17 cellular contexts compared by ENCODE assay signal in genomic region chr12:13242926-13243325, GRCh38. TPM values are rescaled to one million over a fixed set of nuclear protein-coding genes. Genes with fewer than 3 reads are reported as not detected.
DNase-seq lines count a peak whose midpoint lies in the region; ATAC-seq and TF ChIP-seq lines count a peak whose summit lies in the region.
"Had no signal": no experiment of that assay in that cellular context is flagged by ENCODE, and none has a peak within 500 bp of the region (broad histone marks: within the 10 kb centered on the region; RNA-seq: fewer than 3 reads in every experiment).

No MANE protein-coding gene starts in this region.

- H2BK15ac ChIP-seq in mesenchymal stem cell (ENCODE audit: low read depth, poor library complexity, severe bottlenecking), result no peak overlapping the region

- H2AFZ ChIP-seq in mesenchymal stem cell (ENCODE audit: low read depth, low read length), result no peak overlapping the region

- no peak overlapping the region for H2AK5ac ChIP-seq in mesenchymal stem cell (ENCODE audit: low read length, severe bottlenecking)

- no peak overlapping the region for H3K4ac ChIP-seq in mesenchymal stem cell (ENCODE audit: low read depth in 1 of 2, low read length in 2 of 2)

- no peaks in the 10 kb centered on the region for H3K79me1 ChIP-seq in mesenchymal stem cell (replicated peaks; ENCODE audit: low read length, poor library complexity, severe bottlenecking)

- DNase-seq in AG04450 (ENCODE audit: low read depth, low spot score) (no peak), HFFc6 (no peak), SK-MEL-5 (ENCODE audit: low read depth, low spot score) (peak; percentile 59), islet precursor cell (peak; percentile 55), mesenchymal stem cell (no peak), esophagus squamous epithelium (lab: John Stamatoyannopoulos, UW) (no peak)
- no peak for DNase-seq in activated naive CD8-positive, alpha-beta T cell treated with anti-CD3 and anti-CD28 coated beads for 36 hours
- DNase-seq: ACHN; BE2C; CD4-positive, alpha-beta memory T cell; DMS153; DND-41; GF-D8; HCEC 1CT had no signal

- H3K4me1 Mint-ChIP-seq in HFFc6 (ENCODE audit: low read depth), result peaks cover 25% of the 10 kb centered on the region
- no peaks in the 10 kb centered on the region for H3K4me1 Mint-ChIP-seq in activated naive CD8-positive, alpha-beta T cell treated with anti-CD3 and anti-CD28 coated beads for 36 hours
- H3K4me1 Mint-ChIP-seq: CD4-positive, alpha-beta memory T cell had no signal

- H2BK120ac ChIP-seq in mesenchymal stem cell (ENCODE audit: low read depth, low read length), result no peak overlapping the region

- no peak for TF ChIP-seq POLR2A in esophagus squamous epithelium (IDR thresholded peaks at IDR 0.05)

- CTCF ChIA-PET in AG04450 (lab: Charles Lee), result interaction anchor here (1.0 to 5.7 kb wide), 2 partner anchors 13 to 35 kb away, joined by 3 to 61 read pairs; no protein-coding TSS in a partner anchor

- H3K4me3 ChIP-seq in AG04450 (ENCODE audit: low read depth, low read length) (no peak overlapping the region), mesenchymal stem cell (ENCODE audit: insufficient read depth in 1 of 2, low read depth in 1 of 2, low read length in 2 of 2) (no peak overlapping the region), esophagus squamous epithelium (no peak overlapping the region)

- H3K14ac ChIP-seq in mesenchymal stem cell (ENCODE audit: low read length in 2 of 2), result no peak overlapping the region

- no peaks in the 10 kb centered on the region for H3K9me3 Mint-ChIP-seq in HFFc6
- H3K9me3 Mint-ChIP-seq in activated naive CD8-positive, alpha-beta T cell treated with anti-CD3 and anti-CD28 coated beads for 36 hours, result no peaks in the 10 kb centered on the region
- H3K9me3 Mint-ChIP-seq: CD4-positive, alpha-beta memory T cell had no signal

- no peaks in the 10 kb centered on the region for H3K27me3 ChIP-seq in AG04450 (ENCODE audit: control insufficient read depth, insufficient read depth, low read length)
- no peaks in the 10 kb centered on the region for H3K27me3 ChIP-seq in mesenchymal stem cell (ENCODE audit: control insufficient read depth in 1 of 2, insufficient read depth in 1 of 2, low read length in 2 of 2)
- no peaks in the 10 kb centered on the region for H3K27me3 ChIP-seq in esophagus squamous epithelium

- H3K9ac ChIP-seq in mesenchymal stem cell (ENCODE audit: low read length), result no peak overlapping the region

- H3K36me3 Mint-ChIP-seq in HFFc6 (ENCODE audit: low read depth), result no peaks in the 10 kb centered on the region
- H3K36me3 Mint-ChIP-seq in activated naive CD8-positive, alpha-beta T cell treated with anti-CD3 and anti-CD28 coated beads for 36 hours, result no peaks in the 10 kb centered on the region
- H3K36me3 Mint-ChIP-seq: CD4-positive, alpha-beta memory T cell had no signal

- H3K4me3 Mint-ChIP-seq in HFFc6, result no peak overlapping the region
- no peak overlapping the region for H3K4me3 Mint-ChIP-seq in activated naive CD8-positive, alpha-beta T cell treated with anti-CD3 and anti-CD28 coated beads for 36 hours
- H3K4me3 Mint-ChIP-seq: CD4-positive, alpha-beta memory T cell had no signal

- ATAC-seq in HG02798 (IDR thresholded peaks at IDR 0.05; ENCODE audit: poor library complexity, unreplicated experiment), result no peak

- no peak overlapping the region for H3K18ac ChIP-seq in mesenchymal stem cell (ENCODE audit: low read depth in 1 of 2, low read length in 2 of 2)

- H3K27ac Mint-ChIP-seq in HFFc6, result peak overlapping the region; percentile 6; the same call in 1 of the 2 replicates
- no peak overlapping the region for H3K27ac Mint-ChIP-seq in activated naive CD8-positive, alpha-beta T cell treated with anti-CD3 and anti-CD28 coated beads for 36 hours
- H3K27ac Mint-ChIP-seq: CD4-positive, alpha-beta memory T cell had no signal

- no peak overlapping the region for H4K91ac ChIP-seq in mesenchymal stem cell (ENCODE audit: low read length)

- H3K4me1 ChIP-seq in mesenchymal stem cell (ENCODE audit: control insufficient read depth, insufficient read depth, low read depth, low read length), result no peaks in the 10 kb centered on the region
- H3K4me1 ChIP-seq in esophagus squamous epithelium, result peaks cover 0 to 6% (median 0%) of the 10 kb centered on the region in 3 donors
- H3K4me1 ChIP-seq: BE2C had no signal

- in situ Hi-C loops in SK-MEL-5 (cut with HindIII; ENCODE audit: low pct_unique_long_range_greater_than_20kb, low sequenced_read_pairs), result no loop called here

- POLR2A ChIA-PET in AG04450 (lab: Yijun Ruan, JAX), result interaction anchor here (0.5 kb wide), 1 partner anchor 342 kb away, joined by 5 read pairs; no protein-coding TSS in a partner anchor

- no peak for TF ChIP-seq CTCF in AG04450 (IDR thresholded peaks at IDR 0.05; ENCODE audit: low read depth, low read length)
- TF ChIP-seq CTCF in HFFc6 (IDR thresholded peaks at IDR 0.05), result no peak
- no peak for TF ChIP-seq CTCF in esophagus squamous epithelium (IDR thresholded peaks at IDR 0.05)

- no peaks in the 10 kb centered on the region; the same call in none of the 2 replicates for H3K27me3 Mint-ChIP-seq in HFFc6 (ENCODE audit: insufficient read depth)
- H3K27me3 Mint-ChIP-seq in activated naive CD8-positive, alpha-beta T cell treated with anti-CD3 and anti-CD28 coated beads for 36 hours, result no peaks in the 10 kb centered on the region

- H4K8ac ChIP-seq in mesenchymal stem cell (ENCODE audit: low read length), result no peak overlapping the region

- no peaks in the 10 kb centered on the region for H3K36me3 ChIP-seq in mesenchymal stem cell (ENCODE audit: control insufficient read depth in 1 of 2, insufficient read depth in 2 of 2, low read depth in 1 of 2, low read length in 2 of 2)
- H3K36me3 ChIP-seq in esophagus squamous epithelium, result no peaks in the 10 kb centered on the region
- H3K36me3 ChIP-seq: BE2C had no signal

- H3K27ac ChIP-seq in AG04450 (ENCODE audit: low read depth, low read length) (peak overlapping the region; percentile 59), mesenchymal stem cell (ENCODE audit: low read length, poor library complexity, severe bottlenecking) (no peak overlapping the region), esophagus squamous epithelium (no peak overlapping the region)
- H3K27ac ChIP-seq: C4-2B, HL-60 had no signal

- H3K4me2 ChIP-seq in mesenchymal stem cell (ENCODE audit: low read length, poor library complexity, severe bottlenecking), result no peak overlapping the region

- 88% methylated on average over 3 of the region's 4 CpGs for WGBS in mesenchymal stem cell
- 69 to 96% methylated on average over 4 of the region's 4 CpGs for WGBS in esophagus squamous epithelium, 2 donors

- H2BK5ac ChIP-seq in mesenchymal stem cell (ENCODE audit: low read depth, low read length, poor library complexity, severe bottlenecking), result no peak overlapping the region

- no peak overlapping the region for H3K23ac ChIP-seq in mesenchymal stem cell (ENCODE audit: low read length in 2 of 2)

- no peaks in the 10 kb centered on the region for H3K9me3 ChIP-seq in AG04450 (ENCODE audit: control insufficient read depth, insufficient read depth, low read length)
- no peaks in the 10 kb centered on the region for H3K9me3 ChIP-seq in mesenchymal stem cell (ENCODE audit: control insufficient read depth, low read length)
- no peaks in the 10 kb centered on the region for H3K9me3 ChIP-seq in esophagus squamous epithelium
- H3K9me3 ChIP-seq: BE2C had no signal

- intact Hi-C loops in esophagus squamous epithelium (cut with DNase I), result no loop called here

- H2BK12ac ChIP-seq in mesenchymal stem cell (ENCODE audit: low read length in 2 of 2), result no peak overlapping the region

RNA-seq across cellular contexts. Expression of gene EMP1, which starts 46.4 kb away (rescaled TPM):
- 209 and 257 TPM in 2 replicates for polyA plus RNA-seq in AG04450 (2011; rRNA removed)
- 319 and 351 TPM in 2 replicates for polyA minus RNA-seq in AG04450 (2011; rRNA and poly(A)+ RNA removed)
- total RNA-seq in HFFc6 (2021; fragmentation: NEBNext Ultra II Directional; extraction: Animal tissue kit (Norgen Biotek cat#: 25700)), result 100 to 1,000 TPM; 217 to 417 (median 356) TPM
- 8.7 and 14.3 TPM in 2 replicates for total RNA-seq in SK-MEL-5 (2014; rRNA removed; shearing (Covaris generic))
- 41.8 and 57.8 TPM in 2 replicates for polyA plus RNA-seq in SK-MEL-5 (2015; cell fraction: cytosol; rRNA removed)
- 9.2 and 23.4 TPM in 2 replicates for polyA plus RNA-seq in SK-MEL-5 (2015; cell fraction: nucleus; rRNA removed)
- 110 TPM for polyA plus RNA-seq in mesenchymal stem cell (2013, experiment 1 of 2)
- 171 TPM for polyA plus RNA-seq in mesenchymal stem cell (2013, experiment 2 of 2)
- 1,000 to 10,000 TPM; 2,742 to 8,541 (median 3,206) TPM for total RNA-seq in esophagus squamous epithelium
- total RNA-seq in activated naive CD8-positive, alpha-beta T cell treated with anti-CD3 and anti-CD28 coated beads for 36 hours, result 1 to 10 TPM; 3.2 to 4.4 TPM

Comparison
In these comparisons a context has a peak if more than half of its experiments do, and no peak if none do; other contexts are left out.
1. DNase-seq: peak in SK-MEL-5 (single experiment) and islet precursor cell (single experiment); none in AG04450 (single experiment), HFFc6 (single experiment), mesenchymal stem cell (single experiment), esophagus squamous epithelium (single experiment) and activated naive CD8-positive, alpha-beta T cell treated with anti-CD3 and anti-CD28 coated beads for 36 hours (single experiment).
2. RNA of gene EMP1, which starts 46.4 kb away (total RNA-seq): 2,742 to 8,541 TPM in esophagus squamous epithelium and 217 to 417 TPM in HFFc6; 8.7 to 14.3 TPM in SK-MEL-5 and 3.2 to 4.4 TPM in activated naive CD8-positive, alpha-beta T cell treated with anti-CD3 and anti-CD28 coated beads for 36 hours; every median in the first group is over 10 times any median in the second.